In the genomic region with DNA sequence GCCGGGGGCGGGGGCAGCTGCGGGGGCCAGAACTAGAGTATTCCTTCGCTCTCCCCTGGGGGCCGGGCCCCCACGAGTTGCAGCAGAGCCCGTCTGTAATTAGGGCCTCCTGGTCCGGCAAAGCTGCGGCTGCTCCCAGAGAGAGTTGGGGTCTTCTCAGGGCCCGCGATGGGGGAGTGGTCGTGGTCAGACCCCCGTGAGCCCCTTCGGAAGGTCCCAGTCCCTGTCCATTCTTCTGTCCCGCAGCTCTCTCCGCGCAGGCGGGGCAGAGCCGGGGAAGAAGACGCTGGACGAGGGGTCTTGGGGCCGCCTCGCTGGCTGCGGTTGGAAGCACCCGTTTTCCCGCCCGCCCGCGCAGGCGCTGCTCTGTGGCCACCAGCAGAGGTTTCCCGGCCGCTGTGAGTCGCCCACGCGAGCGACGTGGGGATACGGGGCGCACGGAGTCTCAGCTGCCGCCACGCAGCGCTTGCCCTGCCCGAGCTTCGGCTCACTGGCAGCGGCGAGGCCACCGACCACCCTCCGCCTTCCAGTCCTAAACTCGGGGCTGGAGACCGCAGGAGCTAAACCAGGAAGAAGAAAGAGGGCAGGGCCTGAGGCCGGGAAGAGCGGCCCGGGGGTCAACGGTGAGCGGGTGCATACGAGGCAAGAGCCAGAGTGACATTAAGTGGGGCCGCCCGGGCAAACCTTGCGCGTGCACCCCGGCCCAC, we compare ENCODE assay signal across 1 cellular context.
TF ChIP-seq lines count a peak whose summit lies in the region.

No MANE protein-coding gene starts in this region.

TF ChIP-seq in A549, 52 proteins besides CTCF, POLR2A, EP300 and RAD21 (continued from another document):
- no peak for TF ChIP-seq SREBF2 (IDR thresholded peaks at IDR 0.05)
- TF ChIP-seq JUN (IDR thresholded peaks at IDR 0.05), result no peak
- TF ChIP-seq ZFP36 (IDR thresholded peaks at IDR 0.05; ENCODE audit: borderline replicate concordance, partially characterized antibody), result no peak
- no peak for TF ChIP-seq RARB (CRISPR knock-in tag; IDR thresholded peaks at IDR 0.05)
- TF ChIP-seq FOXS1 (CRISPR knock-in tag; IDR thresholded peaks at IDR 0.05), result no peak
- TF ChIP-seq, protein P1, sequence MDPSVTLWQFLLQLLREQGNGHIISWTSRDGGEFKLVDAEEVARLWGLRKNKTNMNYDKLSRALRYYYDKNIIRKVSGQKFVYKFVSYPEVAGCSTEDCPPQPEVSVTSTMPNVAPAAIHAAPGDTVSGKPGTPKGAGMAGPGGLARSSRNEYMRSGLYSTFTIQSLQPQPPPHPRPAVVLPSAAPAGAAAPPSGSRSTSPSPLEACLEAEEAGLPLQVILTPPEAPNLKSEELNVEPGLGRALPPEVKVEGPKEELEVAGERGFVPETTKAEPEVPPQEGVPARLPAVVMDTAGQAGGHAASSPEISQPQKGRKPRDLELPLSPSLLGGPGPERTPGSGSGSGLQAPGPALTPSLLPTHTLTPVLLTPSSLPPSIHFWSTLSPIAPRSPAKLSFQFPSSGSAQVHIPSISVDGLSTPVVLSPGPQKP (IDR thresholded peaks at IDR 0.05; ENCODE audit: low read depth, low read length), result no peak
- TF ChIP-seq, protein P2, sequence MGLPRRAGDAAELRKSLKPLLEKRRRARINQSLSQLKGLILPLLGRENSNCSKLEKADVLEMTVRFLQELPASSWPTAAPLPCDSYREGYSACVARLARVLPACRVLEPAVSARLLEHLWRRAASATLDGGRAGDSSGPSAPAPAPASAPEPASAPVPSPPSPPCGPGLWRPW (IDR thresholded peaks at IDR 0.05), result no peak
- TF ChIP-seq, protein P3, sequence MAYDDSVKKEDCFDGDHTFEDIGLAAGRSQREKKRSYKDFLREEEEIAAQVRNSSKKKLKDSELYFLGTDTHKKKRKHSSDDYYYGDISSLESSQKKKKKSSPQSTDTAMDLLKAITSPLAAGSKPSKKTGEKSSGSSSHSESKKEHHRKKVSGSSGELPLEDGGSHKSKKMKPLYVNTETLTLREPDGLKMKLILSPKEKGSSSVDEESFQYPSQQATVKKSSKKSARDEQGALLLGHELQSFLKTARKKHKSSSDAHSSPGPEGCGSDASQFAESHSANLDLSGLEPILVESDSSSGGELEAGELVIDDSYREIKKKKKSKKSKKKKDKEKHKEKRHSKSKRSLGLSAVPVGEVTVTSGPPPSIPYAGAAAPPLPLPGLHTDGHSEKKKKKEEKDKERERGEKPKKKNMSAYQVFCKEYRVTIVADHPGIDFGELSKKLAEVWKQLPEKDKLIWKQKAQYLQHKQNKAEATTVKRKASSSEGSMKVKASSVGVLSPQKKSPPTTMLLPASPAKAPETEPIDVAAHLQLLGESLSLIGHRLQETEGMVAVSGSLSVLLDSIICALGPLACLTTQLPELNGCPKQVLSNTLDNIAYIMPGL (CRISPR knock-in tag; IDR thresholded peaks at IDR 0.05; ENCODE audit: borderline replicate concordance), result no peak
TF ChIP-seq in A549: peak in this region for 0.
